ENCODE assay signal across 9 cellular contexts in the genomic region with DNA sequence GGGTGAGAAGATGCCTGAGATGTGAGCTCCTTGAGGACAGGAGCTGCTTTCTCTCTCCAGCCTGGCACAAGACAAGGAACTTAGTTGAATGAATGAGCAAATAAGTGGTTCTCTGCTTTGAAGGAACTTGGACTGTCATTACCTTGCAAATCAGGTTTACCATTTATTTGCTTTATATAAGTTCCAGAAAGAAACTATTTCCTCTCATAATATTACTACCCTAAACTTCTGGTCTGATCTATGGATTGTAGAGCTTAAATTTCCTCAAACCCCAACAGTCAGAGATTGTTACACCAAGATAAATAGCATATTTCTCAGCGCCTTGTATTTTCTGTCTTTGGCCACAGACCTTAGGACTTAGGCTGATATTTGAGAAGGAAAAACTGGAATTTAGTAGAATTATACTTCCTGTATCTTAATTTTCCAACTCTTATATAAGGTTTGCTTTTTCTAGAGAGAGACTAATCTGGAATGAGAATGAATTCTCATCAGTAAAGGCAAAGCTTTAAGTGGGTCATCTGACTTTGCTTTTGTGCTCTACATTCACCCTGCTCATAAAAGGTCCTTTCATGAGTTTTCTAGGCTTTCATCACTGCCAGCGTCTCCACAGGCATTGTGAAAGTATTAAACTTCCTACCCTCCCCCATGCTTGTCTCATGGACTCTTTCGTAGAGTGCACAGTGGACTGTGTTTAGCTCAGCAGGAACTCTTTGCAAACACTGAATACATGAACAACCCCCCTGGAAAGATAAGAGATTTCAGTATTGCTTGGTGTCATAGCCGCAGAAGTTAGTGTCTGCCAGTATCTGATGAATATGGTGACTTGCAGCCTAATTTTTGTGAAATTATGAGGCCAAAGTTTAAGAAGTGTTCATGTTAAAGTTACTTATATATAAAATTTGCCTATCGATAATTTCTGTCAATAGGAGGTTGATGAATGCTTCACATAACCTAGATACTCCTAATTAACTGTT.
DNase-seq lines count a peak whose midpoint lies in the region; ATAC-seq lines count a peak whose summit lies in the region.
"Had no signal": no experiment of that assay in that cellular context is flagged by ENCODE, and none has a peak within 500 bp of the region (broad histone marks: within the 10 kb centered on the region; RNA-seq: fewer than 3 reads in every experiment).

No MANE protein-coding gene starts in this region.

- peaks cover 3% of the 10 kb centered on the region for H3K4me1 Mint-ChIP-seq in activated naive CD4-positive, alpha-beta T cell treated with anti-CD3 and anti-CD28 coated beads, Interleukin-2, amount 10 ng/mL, durations not matched to agents 7 days and 5 days

- no peak overlapping the region for H3K27ac Mint-ChIP-seq in activated naive CD4-positive, alpha-beta T cell treated with anti-CD3 and anti-CD28 coated beads, Interleukin-2, amount 10 ng/mL, durations not matched to agents 7 days and 5 days
- H3K27ac Mint-ChIP-seq: dendritic cell treated with granulocyte-macrophage colony-stimulating factor and Interleukin-4, amounts not matched to agents 40 ng/mL and 50 ng/mL, for 4 days had no signal

- H3K9me3 Mint-ChIP-seq in activated naive CD4-positive, alpha-beta T cell treated with anti-CD3 and anti-CD28 coated beads, Interleukin-2, amount 10 ng/mL, durations not matched to agents 7 days and 5 days, result no peaks in the 10 kb centered on the region
- H3K9me3 Mint-ChIP-seq: dendritic cell treated with granulocyte-macrophage colony-stimulating factor and Interleukin-4, amounts not matched to agents 40 ng/mL and 50 ng/mL, for 4 days had no signal

- ATAC-seq in HG02759 (IDR thresholded peaks at IDR 0.05; ENCODE audit: unreplicated experiment), result no peak
- ATAC-seq in stimulated activated naive CD8-positive, alpha-beta T cell treated with anti-CD3 and anti-CD28 coated beads, Interleukin-15, Interleukin-2, amounts not matched to agents 100 U/mL and 50 U/mL, for 24 hours, result no peak

- no peak overlapping the region for H3K4me3 Mint-ChIP-seq in activated naive CD4-positive, alpha-beta T cell treated with anti-CD3 and anti-CD28 coated beads, Interleukin-2, amount 10 ng/mL, durations not matched to agents 7 days and 5 days
- H3K4me3 Mint-ChIP-seq: dendritic cell treated with granulocyte-macrophage colony-stimulating factor and Interleukin-4, amounts not matched to agents 40 ng/mL and 50 ng/mL, for 4 days had no signal

- peaks cover 19% of the 10 kb centered on the region for H3K36me3 Mint-ChIP-seq in activated naive CD4-positive, alpha-beta T cell treated with anti-CD3 and anti-CD28 coated beads, Interleukin-2, amount 10 ng/mL, durations not matched to agents 7 days and 5 days

- CTCF ChIA-PET in activated naive CD4-positive, alpha-beta T cell treated with anti-CD3 and anti-CD28 coated beads, Interleukin-2, amount 10 ng/mL, durations not matched to agents 7 days and 5 days (lab: Charles Lee), result no interaction called here

- H3K27me3 Mint-ChIP-seq in activated naive CD4-positive, alpha-beta T cell treated with anti-CD3 and anti-CD28 coated beads, Interleukin-2, amount 10 ng/mL, durations not matched to agents 7 days and 5 days, result no peaks in the 10 kb centered on the region
- H3K27me3 Mint-ChIP-seq: dendritic cell treated with granulocyte-macrophage colony-stimulating factor and Interleukin-4, amounts not matched to agents 40 ng/mL and 50 ng/mL, for 4 days had no signal

- DNase-seq in AML-193 (lab: John Stamatoyannopoulos, UW), result peak; percentile 17 to 25
- DNase-seq in NCI-H2107 (lab: John Stamatoyannopoulos, UW), result peak; percentile 2
- peak; percentile 19 for DNase-seq in cerebellum (ENCODE audit: low spot score)
- peak; percentile 93 for DNase-seq in midbrain (lab: John Stamatoyannopoulos, UW)
- DNase-seq in T-helper 9 cell, result no peak
- DNase-seq in stimulated activated naive CD8-positive, alpha-beta T cell treated with anti-CD3 and anti-CD28 coated beads, Interleukin-15, Interleukin-2, amounts not matched to agents 100 U/mL and 50 U/mL, for 24 hours, result no peak
- no peak for DNase-seq in activated naive CD4-positive, alpha-beta T cell treated with anti-CD3 and anti-CD28 coated beads, Interleukin-2, amount 10 ng/mL, durations not matched to agents 7 days and 5 days

Comparison
In these comparisons a context has a peak if more than half of its experiments do, and no peak if none do; other contexts are left out.
1. DNase-seq: peak in AML-193 (2 of 2), NCI-H2107 (single experiment), cerebellum (single experiment) and midbrain (single experiment); none in T-helper 9 cell (single experiment), stimulated activated naive CD8-positive, alpha-beta T cell treated with anti-CD3 and anti-CD28 coated beads, Interleukin-15, Interleukin-2, amounts not matched to agents 100 U/mL and 50 U/mL, for 24 hours (single experiment) and activated naive CD4-positive, alpha-beta T cell treated with anti-CD3 and anti-CD28 coated beads, Interleukin-2, amount 10 ng/mL, durations not matched to agents 7 days and 5 days (single experiment).